8 cellular contexts compared by ENCODE assay signal in the genomic region with DNA sequence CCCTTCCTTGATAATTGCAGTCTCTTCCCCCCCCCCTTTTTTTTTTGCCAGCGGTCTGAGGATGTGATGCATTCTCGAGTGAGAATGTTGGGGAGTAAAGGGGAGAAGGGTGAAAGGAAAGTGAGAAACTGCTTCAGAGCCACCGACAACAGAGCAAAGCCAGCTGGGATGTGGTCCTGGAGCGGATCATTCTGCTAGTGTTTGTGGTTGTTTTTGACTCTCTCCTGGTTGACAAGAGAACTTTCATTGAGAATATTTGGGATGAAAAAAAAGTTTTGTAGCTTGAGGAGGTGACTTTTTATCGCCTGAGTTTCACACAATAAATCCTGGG. TPM values are rescaled to one million over a fixed set of nuclear protein-coding genes. Genes with fewer than 3 reads are reported as not detected.
DNase-seq lines count a peak whose midpoint lies in the region; ATAC-seq and TF ChIP-seq lines count a peak whose summit lies in the region.

No MANE protein-coding gene starts in this region.

- DNase-seq in activated naive CD4-positive, alpha-beta T cell treated with anti-CD3 and anti-CD28 coated beads for 36 hours = peak; percentile 10
- no peak for DNase-seq in activated naive CD4-positive, alpha-beta T cell treated with anti-CD3 and anti-CD28 coated beads, Interleukin-2, amount 50 U/mL, for 16 hours
- DNase-seq in activated naive CD8-positive, alpha-beta T cell treated with anti-CD3 and anti-CD28 coated beads for 36 hours = no peak
- DNase-seq in left lung (no peak), tibial nerve (ENCODE audit: low spot score in 2 of 2) (no peak), NCI-H2196 (lab: John Stamatoyannopoulos, UW; ENCODE audit: unreplicated experiment) (no peak), DMS53 (lab: John Stamatoyannopoulos, UW) (no peak)

- H3K9me3 ChIP-seq in left lung = no peaks in the 10 kb centered on the region
- no peaks in the 10 kb centered on the region for H3K9me3 ChIP-seq in tibial nerve

- H3K9me3 Mint-ChIP-seq in activated naive CD4-positive, alpha-beta T cell treated with anti-CD3 and anti-CD28 coated beads for 36 hours = no peaks in the 10 kb centered on the region
- H3K9me3 Mint-ChIP-seq in activated naive CD8-positive, alpha-beta T cell treated with anti-CD3 and anti-CD28 coated beads for 36 hours = no peaks in the 10 kb centered on the region

- no peak for TF ChIP-seq POLR2A in tibial nerve (IDR thresholded peaks at IDR 0.05)

- CTCF ChIA-PET in activated naive CD4-positive, alpha-beta T cell treated with anti-CD3 and anti-CD28 coated beads for 36 hours (lab: Charles Lee) = interaction anchor here (0.6 to 0.8 kb wide), 3 partner anchors 118 to 275 kb away, joined by 3 read pairs; no protein-coding TSS in a partner anchor

- H3K4me1 ChIP-seq in left lung (peaks cover 5 to 26% of the 10 kb centered on the region in 2 donors), tibial nerve (peaks cover 0 to 29% (median 2%) of the 10 kb centered on the region in 4 donors)

- H3K27me3 ChIP-seq in left lung (no peaks in the 10 kb centered on the region), tibial nerve (no peaks in the 10 kb centered on the region)

- no peak for TF ChIP-seq EP300 in tibial nerve (IDR thresholded peaks at IDR 0.05)

- peak overlapping the region; percentile 94 for H3K4me3 Mint-ChIP-seq in activated naive CD4-positive, alpha-beta T cell treated with anti-CD3 and anti-CD28 coated beads for 36 hours
- H3K4me3 Mint-ChIP-seq in activated naive CD8-positive, alpha-beta T cell treated with anti-CD3 and anti-CD28 coated beads for 36 hours = peak overlapping the region; percentile 93

- 5 to 8% methylated on average over 5 of the region's 5 CpGs for WGBS in tibial nerve, 2 donors

- ATAC-seq in left lung (no peak), HG03159 (IDR thresholded peaks at IDR 0.05; ENCODE audit: unreplicated experiment) (no peak)

- intact Hi-C loops in activated naive CD4-positive, alpha-beta T cell treated with anti-CD3 and anti-CD28 coated beads for 36 hours (cut with micrococcal nuclease) = loop anchor here (5.0 to 10.0 kb wide), 4 partner anchors 191 to 389 kb away; partner anchors contain the start of gene TEFM
- intact Hi-C loops in left lung (cut with DNase I) = no loop called here

- H3K36me3 ChIP-seq in left lung (no peaks in the 10 kb centered on the region), tibial nerve (peaks cover 0 to 3% (median 0%) of the 10 kb centered on the region in 3 donors)

- peaks cover 11% of the 10 kb centered on the region for H3K4me1 Mint-ChIP-seq in activated naive CD4-positive, alpha-beta T cell treated with anti-CD3 and anti-CD28 coated beads for 36 hours (ENCODE audit: low read depth)
- peaks cover 11% of the 10 kb centered on the region for H3K4me1 Mint-ChIP-seq in activated naive CD8-positive, alpha-beta T cell treated with anti-CD3 and anti-CD28 coated beads for 36 hours

- H3K4me3 ChIP-seq in left lung (peak overlapping the region; percentile 78 to 81), tibial nerve (peak overlapping the region; percentile 77 to 98 (median 82))

- peak overlapping the region; percentile 72 for H3K27ac Mint-ChIP-seq in activated naive CD4-positive, alpha-beta T cell treated with anti-CD3 and anti-CD28 coated beads for 36 hours
- peak overlapping the region; percentile 83 for H3K27ac Mint-ChIP-seq in activated naive CD8-positive, alpha-beta T cell treated with anti-CD3 and anti-CD28 coated beads for 36 hours

- H3K36me3 Mint-ChIP-seq in activated naive CD4-positive, alpha-beta T cell treated with anti-CD3 and anti-CD28 coated beads for 36 hours (ENCODE audit: low read depth) = no peaks in the 10 kb centered on the region
- no peaks in the 10 kb centered on the region for H3K36me3 Mint-ChIP-seq in activated naive CD8-positive, alpha-beta T cell treated with anti-CD3 and anti-CD28 coated beads for 36 hours

- H3K27ac ChIP-seq in left lung (peak overlapping the region; percentile 89 to 91), tibial nerve (peak overlapping the region; percentile 88 to 99 (median 93))

- no peak for TF ChIP-seq CTCF in left lung (IDR thresholded peaks at IDR 0.05)
- TF ChIP-seq CTCF in tibial nerve (IDR thresholded peaks at IDR 0.05) = no peak

- no peaks in the 10 kb centered on the region for H3K27me3 Mint-ChIP-seq in activated naive CD4-positive, alpha-beta T cell treated with anti-CD3 and anti-CD28 coated beads for 36 hours (ENCODE audit: low read depth)
- H3K27me3 Mint-ChIP-seq in activated naive CD8-positive, alpha-beta T cell treated with anti-CD3 and anti-CD28 coated beads for 36 hours = no peaks in the 10 kb centered on the region

RNA-seq across cellular contexts. Expression of gene NF1, which starts 1.3 kb away (rescaled TPM):
- total RNA-seq in activated naive CD4-positive, alpha-beta T cell treated with anti-CD3 and anti-CD28 coated beads for 36 hours = 10 to 100 TPM; 19.5 to 22.8 TPM
- 10 to 100 TPM; 21.0 to 22.8 TPM for total RNA-seq in activated naive CD8-positive, alpha-beta T cell treated with anti-CD3 and anti-CD28 coated beads for 36 hours
- total RNA-seq in left lung (10 to 100 TPM; 54.7 to 57.5 TPM), tibial nerve (100 to 1,000 TPM in 1 of 4 donors, 10 to 100 TPM in 3; 66.1 to 107 (median 90.9) TPM)
